ENCODE assay signal across 8 cellular contexts in the genomic region with DNA sequence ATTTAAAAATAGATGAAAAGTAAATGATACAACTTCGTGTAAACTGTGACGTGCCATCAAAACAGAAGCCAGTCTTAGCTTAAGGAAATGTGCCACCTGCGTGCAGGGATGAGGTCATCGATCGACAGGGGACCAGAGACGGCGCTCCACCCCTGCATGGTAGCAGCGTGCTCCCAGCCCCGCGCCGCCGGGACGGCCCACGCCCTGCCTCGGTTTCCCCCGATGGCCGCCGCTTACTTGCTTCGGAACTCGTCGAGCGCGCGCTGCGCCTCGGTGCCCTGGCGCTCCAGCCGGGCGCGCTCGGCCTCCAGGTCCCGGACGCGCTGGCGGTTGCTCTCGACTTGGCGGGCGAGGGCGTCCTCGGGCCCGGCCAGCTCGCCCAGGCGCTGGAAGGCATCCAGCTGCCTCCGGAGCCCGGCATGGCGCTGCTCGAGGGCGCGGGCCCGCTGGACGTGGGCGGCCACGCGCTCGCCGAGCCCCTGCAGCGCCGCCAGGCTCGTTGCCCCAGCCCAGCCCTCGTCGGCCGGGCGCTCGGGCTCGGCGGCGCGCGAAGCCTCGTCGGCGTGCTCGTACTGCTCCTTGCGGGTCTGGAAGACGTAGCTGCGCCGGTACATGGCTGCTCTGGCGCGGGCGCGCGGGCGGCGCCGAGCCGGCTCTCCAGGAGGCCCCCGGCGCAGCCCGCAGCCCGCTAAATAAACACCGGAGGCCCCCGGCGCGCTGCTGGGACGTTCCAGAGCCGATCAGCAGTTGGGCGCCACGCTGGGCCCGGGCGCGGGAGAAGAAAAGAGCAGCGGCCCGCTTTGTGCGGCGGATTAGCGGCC. TPM values are rescaled to one million over a fixed set of nuclear protein-coding genes. Genes with fewer than 3 reads are reported as not detected.
A peak's percentile ranks its signal among the peaks of the same experiment; 100 is the strongest.
DNase-seq lines count a peak whose midpoint lies in the region; ATAC-seq and TF ChIP-seq lines count a peak whose summit lies in the region.

A gene (minus strand): TSS at position 664 of the 821 bp plus-strand sequence. CDS start 50 bp downstream, at position 614.

- peaks cover 22% of the 10 kb centered on the region for H3K4me1 Mint-ChIP-seq in osteocyte (ENCODE audit: unreplicated experiment)

- no peak within 1 kb of the TSS for H3K27ac ChIP-seq in DOHH2 (ENCODE audit: low read depth, low read length)
- peak within 1 kb of the TSS; percentile 55; the same call in 1 of the 2 replicates for H3K27ac ChIP-seq in HUES6 (ENCODE audit: low read depth, low read length)
- peak within 1 kb of the TSS; percentile 55 for H3K27ac ChIP-seq in upper lobe of right lung

- H3K9ac ChIP-seq in HUES6 (ENCODE audit: low read length): peak within 1 kb of the TSS; percentile 88

- no peaks in the 10 kb centered on the region for H3K79me2 ChIP-seq in DOHH2 (ENCODE audit: control insufficient read depth, low read length)

- H3K27ac Mint-ChIP-seq in activated naive CD4-positive, alpha-beta T cell treated with anti-CD3 and anti-CD28 coated beads, Interleukin-2, amount 50 U/mL, for 72 hours: no peak within 1 kb of the TSS
- H3K27ac Mint-ChIP-seq in osteocyte (ENCODE audit: unreplicated experiment): peak within 1 kb of the TSS; percentile 95

- H3K36me3 Mint-ChIP-seq in activated naive CD4-positive, alpha-beta T cell treated with anti-CD3 and anti-CD28 coated beads, Interleukin-2, amount 50 U/mL, for 72 hours: no peaks in the 10 kb centered on the region
- no peaks in the 10 kb centered on the region for H3K36me3 Mint-ChIP-seq in osteocyte (ENCODE audit: unreplicated experiment)

- H3K36me3 ChIP-seq in DOHH2 (ENCODE audit: control insufficient read depth, low read length) (no peaks in the 10 kb centered on the region), HUES6 (ENCODE audit: control insufficient read depth, insufficient read depth, low read length) (no peaks in the 10 kb centered on the region), upper lobe of right lung (no peaks in the 10 kb centered on the region)

- peak within 1 kb of the TSS; percentile 56 for H3K4me2 ChIP-seq in DOHH2 (ENCODE audit: low read length)

- DNase-seq in RPMI7951 (ENCODE audit: low read depth) (peak; percentile 79), Right ventricle myocardium superior (peak; percentile 68), osteocyte (ENCODE audit: extremely low spot score, unreplicated experiment) (peak; percentile 89), upper lobe of right lung (peak; percentile 82)
- DNase-seq in activated naive CD4-positive, alpha-beta T cell treated with anti-CD3 and anti-CD28 coated beads, Interleukin-2, amount 50 U/mL, for 72 hours (ENCODE audit: low spot score in 2 of 2): peak in 1 of 2 donors; percentile 43

- no peaks in the 10 kb centered on the region for H3K9me3 Mint-ChIP-seq in activated naive CD4-positive, alpha-beta T cell treated with anti-CD3 and anti-CD28 coated beads, Interleukin-2, amount 50 U/mL, for 72 hours
- no peaks in the 10 kb centered on the region for H3K9me3 Mint-ChIP-seq in osteocyte (ENCODE audit: unreplicated experiment)

- H3K9me3 ChIP-seq in DOHH2 (ENCODE audit: control insufficient read depth, insufficient read depth, low read length): no peaks in the 10 kb centered on the region
- no peaks in the 10 kb centered on the region for H3K9me3 ChIP-seq in HUES6 (ENCODE audit: control insufficient read depth, insufficient read depth, low read depth, low read length)
- H3K9me3 ChIP-seq in upper lobe of right lung: no peaks in the 10 kb centered on the region

- H3K9me2 ChIP-seq in DOHH2 (replicated peaks; ENCODE audit: control insufficient read depth, low read length): no peaks in the 10 kb centered on the region

- no peaks in the 10 kb centered on the region for H3F3A ChIP-seq in DOHH2 (ENCODE audit: control insufficient read depth, insufficient read depth)

- H3K4me3 ChIP-seq in DOHH2 (ENCODE audit: low read length) (peak within 1 kb of the TSS; percentile 52), HUES6 (ENCODE audit: low read depth, low read length) (peak within 1 kb of the TSS; percentile 66), upper lobe of right lung (peak within 1 kb of the TSS; percentile 56)

- H4K20me1 ChIP-seq in DOHH2 (ENCODE audit: control insufficient read depth, insufficient read depth, low read depth, low read length): 0 out of 2 replicates have a peak, but pooled peaks cover 2% of the 10 kb centered on the region

- H3K4me1 ChIP-seq in DOHH2 (ENCODE audit: control insufficient read depth, low read length) (peaks cover 10% of the 10 kb centered on the region), HUES6 (ENCODE audit: control insufficient read depth, insufficient read depth, low read length) (peaks cover 22% of the 10 kb centered on the region), upper lobe of right lung (peaks cover 9% of the 10 kb centered on the region)

- intact Hi-C loops in Right ventricle myocardium superior (cut with DNase I) (loop anchor here (10.0 kb wide), 1 partner anchor 374 kb away; no protein-coding TSS in a partner anchor), upper lobe of right lung (cut with DNase I) (loop anchor here (10.0 kb wide), 1 partner anchor 54 kb away; no protein-coding TSS in a partner anchor)

- peak; percentile 72 to 82 for ATAC-seq in activated naive CD4-positive, alpha-beta T cell treated with anti-CD3 and anti-CD28 coated beads, Interleukin-2, amount 50 U/mL, for 72 hours
- ATAC-seq in Right ventricle myocardium superior (ENCODE audit: poor library complexity) (peak; percentile 91), upper lobe of right lung (peak; percentile 91), GM19397 (IDR thresholded peaks at IDR 0.05; ENCODE audit: unreplicated experiment) (no peak)

- H3K4me3 Mint-ChIP-seq in osteocyte (ENCODE audit: unreplicated experiment): peak within 1 kb of the TSS; percentile 80

- H3K27me3 ChIP-seq in DOHH2 (ENCODE audit: control insufficient read depth, low read length): peaks cover 21% of the 10 kb centered on the region
- peaks cover 10% of the 10 kb centered on the region for H3K27me3 ChIP-seq in HUES6 (ENCODE audit: control insufficient read depth, insufficient read depth, low read length)
- no peaks in the 10 kb centered on the region for H3K27me3 ChIP-seq in upper lobe of right lung

- no peak for TF ChIP-seq CTCF in DOHH2 (IDR thresholded peaks at IDR 0.05; ENCODE audit: low read depth, low read length, poor library complexity, severe bottlenecking)
- TF ChIP-seq CTCF in osteocyte (IDR thresholded peaks at IDR 0.05): peak; percentile 12
- no peak for TF ChIP-seq CTCF in upper lobe of right lung (IDR thresholded peaks at IDR 0.05)

- H3K27me3 Mint-ChIP-seq in osteocyte (ENCODE audit: unreplicated experiment): no peaks in the 10 kb centered on the region

RNA-seq across cellular contexts. Expression of the gene that starts here (rescaled TPM):
- total RNA-seq in RPMI7951 (2014; rRNA removed; shearing (Covaris generic)): 3.0 and 5.0 TPM in 2 replicates
- under 1 TPM in 1 of 2 donors, not detected in 1; 0.16 TPM for total RNA-seq in activated naive CD4-positive, alpha-beta T cell treated with anti-CD3 and anti-CD28 coated beads, Interleukin-2, amount 50 U/mL, for 72 hours
- total RNA-seq in Right ventricle myocardium superior: 0.73 TPM
- 12.6 and 13.8 TPM in 2 replicates for total RNA-seq in osteocyte
- 2.7 TPM for total RNA-seq in upper lobe of right lung

Comparison
In these comparisons a context has a peak if more than half of its experiments do, and no peak if none do; other contexts are left out.
1. Peak in ATAC-seq in activated naive CD4-positive, alpha-beta T cell treated with anti-CD3 and anti-CD28 coated beads, Interleukin-2, amount 50 U/mL, for 72 hours; RNA of the gene not detected or under 1 TPM.
2. Peak in DNase-seq and ATAC-seq in Right ventricle myocardium superior; RNA of the gene not detected or under 1 TPM.